ENCODE assay signal across 8 cellular contexts in genomic region chr11:57457643-57458023, GRCh38. TPM values are rescaled to one million over a fixed set of nuclear protein-coding genes. Genes with fewer than 3 reads are reported as not detected.
DNase-seq lines count a peak whose midpoint lies in the region; ATAC-seq and TF ChIP-seq lines count a peak whose summit lies in the region.

No MANE protein-coding gene starts in this region.

- peaks cover 28% of the 10 kb centered on the region for H3K27me3 Mint-ChIP-seq in activated B cell treated with CpG ODN at 0.5 μM for 24 hours

- no peak overlapping the region for H3K27ac ChIP-seq in neural cell (ENCODE audit: low read length)

- no peaks in the 10 kb centered on the region for H3K9me2 ChIP-seq in neural cell (ENCODE audit: insufficient read depth, low read length)

- H3K27ac Mint-ChIP-seq in activated B cell treated with CpG ODN at 0.5 μM for 24 hours: no peak overlapping the region

- DNase-seq in activated B cell treated with CpG ODN at 0.5 μM for 24 hours (no peak), HCEC 1CT (no peak), inferior parietal cortex (ENCODE audit: extremely low spot score) (no peak), iPS-NIHi7 (ENCODE audit: extremely low spot score) (no peak), NCI-H510A (lab: John Stamatoyannopoulos, UW) (no peak)

- H4K20me1 ChIP-seq in neural cell (ENCODE audit: insufficient read depth): no peaks in the 10 kb centered on the region

- ATAC-seq in GM18873 (IDR thresholded peaks at IDR 0.05; ENCODE audit: low FRiP score, unreplicated experiment): peak; percentile 12
- peak; percentile 22 for ATAC-seq in HG02759 (IDR thresholded peaks at IDR 0.05; ENCODE audit: unreplicated experiment)
- peak; percentile 29 for ATAC-seq in activated B cell treated with CpG ODN at 0.5 μM for 24 hours (ENCODE audit: low read depth)

- H3K4me3 ChIP-seq in neural cell (ENCODE audit: low read length): no peak overlapping the region

- no peaks in the 10 kb centered on the region for H3K79me2 ChIP-seq in neural cell (replicated peaks; ENCODE audit: insufficient read depth, low read length)

- intact Hi-C loops in activated B cell treated with CpG ODN at 0.5 μM for 24 hours (cut with micrococcal nuclease): loop anchor here (1.0 kb wide), 10 partner anchors 19 to 184 kb away; partner anchors contain the start of gene SLC43A3

- no peak overlapping the region for H3K4me2 ChIP-seq in neural cell (ENCODE audit: low read length)

- H3K4me1 Mint-ChIP-seq in activated B cell treated with CpG ODN at 0.5 μM for 24 hours: peaks cover 28% of the 10 kb centered on the region

- H3K36me3 Mint-ChIP-seq in activated B cell treated with CpG ODN at 0.5 μM for 24 hours (ENCODE audit: low read depth): no peaks in the 10 kb centered on the region

- H3K4me3 Mint-ChIP-seq in activated B cell treated with CpG ODN at 0.5 μM for 24 hours: peak overlapping the region; percentile 70

- TF ChIP-seq RAD21 in neural cell (conservative IDR thresholded peaks at IDR 0.05): no peak

- no peak for TF ChIP-seq EP300 in neural cell (conservative IDR thresholded peaks at IDR 0.05; ENCODE audit: poor library complexity, severe bottlenecking)

- peaks cover 66% of the 10 kb centered on the region for H3K27me3 ChIP-seq in neural cell (ENCODE audit: insufficient read depth, low read depth, low read length)

- no peak overlapping the region for H3K9ac ChIP-seq in neural cell (ENCODE audit: low read length)

- CTCF ChIA-PET in activated B cell treated with CpG ODN at 0.5 μM for 24 hours (lab: Charles Lee): interaction anchor here (0.6 to 7.2 kb wide), 35 partner anchors 12 to 342 kb away, joined by 3 to 224 read pairs (median 7); partner anchors contain the start of genes MED19, SLC43A1, SMTNL1 and TIMM10

- H3K36me3 ChIP-seq in neural cell (ENCODE audit: insufficient read depth, low read length): no peaks in the 10 kb centered on the region

- TF ChIP-seq CTCF in activated B cell treated with CpG ODN at 0.5 μM for 24 hours (IDR thresholded peaks at IDR 0.05) (no peak), neural cell (IDR thresholded peaks at IDR 0.05; ENCODE audit: poor library complexity, severe bottlenecking) (no peak)

- H2AFZ ChIP-seq in neural cell (ENCODE audit: low read depth, low read length): no peak overlapping the region

- H3F3A ChIP-seq in neural cell (ENCODE audit: insufficient read depth, low read length, poor library complexity, severe bottlenecking): no peaks in the 10 kb centered on the region

- no peaks in the 10 kb centered on the region for H3K9me3 Mint-ChIP-seq in activated B cell treated with CpG ODN at 0.5 μM for 24 hours

- POLR2A ChIA-PET in activated B cell treated with CpG ODN at 0.5 μM for 24 hours (lab: Charles Lee): interaction anchor here (0.6 to 2.7 kb wide), 14 partner anchors 20 to 1111 kb away, joined by 3 to 22 read pairs (median 4); partner anchors contain the start of gene TIMM10

- H3K9me3 ChIP-seq in neural cell (ENCODE audit: low read length): no peaks in the 10 kb centered on the region

TF ChIP-seq in neural cell, 6 proteins besides CTCF, POLR2A, EP300 and RAD21:
- TF ChIP-seq MXI1 (conservative IDR thresholded peaks at IDR 0.05; ENCODE audit: poor library complexity, severe bottlenecking): no peak
- peak; percentile 66 for TF ChIP-seq SMC3 (conservative IDR thresholded peaks at IDR 0.05; ENCODE audit: poor library complexity)

RNA-seq across cellular contexts. Expression of gene RTN4RL2, which starts 2.7 kb away (rescaled TPM):
- total RNA-seq in activated B cell treated with CpG ODN at 0.5 μM for 24 hours: 0.13 and 0.24 TPM in 2 replicates
- polyA plus RNA-seq in neural cell: 0.24 and 0.66 TPM in 2 replicates
- 0.24 TPM in 1 of 2 replicates, not detected in the other for polyA minus RNA-seq in neural cell

RNA-seq across cellular contexts. Expression of gene SLC43A3, which starts 30.7 kb away (rescaled TPM):
- total RNA-seq in activated B cell treated with CpG ODN at 0.5 μM for 24 hours: 213 and 237 TPM in 2 replicates
- polyA plus RNA-seq in neural cell: 0.33 TPM in 1 of 2 replicates, not detected in the other
- not detected in 2 replicates for polyA minus RNA-seq in neural cell

RNA-seq across cellular contexts. Expression of gene SLC43A1, which starts 57.9 kb away (rescaled TPM):
- total RNA-seq in activated B cell treated with CpG ODN at 0.5 μM for 24 hours: 11.1 and 12.8 TPM in 2 replicates
- 2.5 and 3.3 TPM in 2 replicates for polyA plus RNA-seq in neural cell
- polyA minus RNA-seq in neural cell: 1.7 and 2.4 TPM in 2 replicates
